Comparison of ENCODE assay signal across 11 cellular contexts in genomic region chr22:24153353-24153752, GRCh38. TPM values are rescaled to one million over a fixed set of nuclear protein-coding genes. Genes with fewer than 3 reads are reported as not detected.
DNase-seq lines count a peak whose midpoint lies in the region; ATAC-seq, FAIRE-seq and TF ChIP-seq lines count a peak whose summit lies in the region.
"Had no signal": no experiment of that assay in that cellular context is flagged by ENCODE, and none has a peak within 500 bp of the region (broad histone marks: within the 10 kb centered on the region; RNA-seq: fewer than 3 reads in every experiment).

No MANE protein-coding gene starts in this region.

- peaks cover 26 to 38% of the 10 kb centered on the region in 2 experiments; a peak in 4 of 5 replicates for H3K36me3 ChIP-seq in HepG2 (replicated peaks in 1 of 2; ENCODE audit: control insufficient read depth in 1 of 2, insufficient read depth in 2 of 2, low read length in 2 of 2)
- no peaks in the 10 kb centered on the region for H3K36me3 ChIP-seq in right lobe of liver
- no peaks in the 10 kb centered on the region for H3K36me3 ChIP-seq in upper lobe of left lung

- FAIRE-seq in HepG2 (lab: Jason Lieb, UNC), result no peak
- FAIRE-seq: GM12878, K562 had no signal

- no peak overlapping the region for H3K4me2 ChIP-seq in HepG2 (ENCODE audit: low read depth, low read length)

- intact Hi-C loops in HepG2 (cut with micrococcal nuclease; ENCODE audit: unreplicated experiment), result no loop called here
- intact Hi-C loops in right lobe of liver (cut with DNase I), result no loop called here

- H3K27me3 Mint-ChIP-seq in effector memory CD8-positive, alpha-beta T cell, result no peaks in the 10 kb centered on the region

- TF ChIP-seq POLR2A in HepG2 (IDR thresholded peaks at IDR 0.05; ENCODE audit: insufficient read depth in 1 of 2, low read depth in 2 of 2, low read length in 2 of 2) (no peak), right lobe of liver (IDR thresholded peaks at IDR 0.05) (no peak), upper lobe of left lung (IDR thresholded peaks at IDR 0.05) (no peak)

- H2AFZ ChIP-seq in HepG2 (ENCODE audit: low read length), result no peak overlapping the region

- DNase-seq in HepG2 (ENCODE audit: low spot score) (no peak), right lobe of liver (no peak), upper lobe of left lung (peak in 1 of 2 donors; percentile 55), kidney glomerular epithelial cell (lab: John Stamatoyannopoulos, UW) (no peak)
- peak; percentile 33 for DNase-seq in activated CD4-positive, alpha-beta T cell treated with anti-CD3 and anti-CD28 coated beads for 48 hours
- DNase-seq in effector memory CD8-positive, alpha-beta T cell, result peak; percentile 29 to 52 (median 37)

- no peaks in the 10 kb centered on the region for H3K79me2 ChIP-seq in HepG2 (ENCODE audit: insufficient read depth, low read length)

- H3K4me3 Mint-ChIP-seq in effector memory CD8-positive, alpha-beta T cell, result peak overlapping the region; percentile 95 to 97

- TF ChIP-seq EP300 in HepG2 (IDR thresholded peaks at IDR 0.05; ENCODE audit: low read depth in 2 of 2, low read length in 2 of 2), result no peak
- no peak for TF ChIP-seq EP300 in HepG2 (CRISPR knock-in tag; IDR thresholded peaks at IDR 0.05; ENCODE audit: borderline replicate concordance)
- no peak for TF ChIP-seq EP300 in upper lobe of left lung (IDR thresholded peaks at IDR 0.05)

- peaks cover 52 to 55% of the 10 kb centered on the region in 2 donors for H3K4me1 Mint-ChIP-seq in effector memory CD8-positive, alpha-beta T cell (ENCODE audit: low read depth in 2 of 2)

- H3K27ac Mint-ChIP-seq in effector memory CD8-positive, alpha-beta T cell, result peak overlapping the region; percentile 94 to 97

- H4K20me1 ChIP-seq in HepG2 (ENCODE audit: insufficient read depth, low read length), result peaks cover 4% of the 10 kb centered on the region; the same call in 1 of the 2 replicates

- no TSS peak for BruUV-seq in HepG2 (replicated peaks; lab: Mats Ljungman, UMichigan)

- H3K9me3 ChIP-seq in HepG2 (ENCODE audit: low read length) (no peaks in the 10 kb centered on the region), right lobe of liver (no peaks in the 10 kb centered on the region), upper lobe of left lung (no peaks in the 10 kb centered on the region)

- no peak overlapping the region for H3K27ac ChIP-seq in HepG2 (ENCODE audit: extremely low read length, insufficient read depth, low read length)
- peak overlapping the region in 1 of 3 donors; percentile 24 for H3K27ac ChIP-seq in right lobe of liver
- H3K27ac ChIP-seq in upper lobe of left lung, result peak overlapping the region; percentile 20 to 90 (median 68)

- TF ChIP-seq RAD21 in HepG2 (CRISPR knock-in tag; IDR thresholded peaks at IDR 0.05), result no peak

- H3K9ac ChIP-seq in HepG2 (ENCODE audit: insufficient read depth, low read depth, low read length), result no peak overlapping the region

- TF ChIP-seq CTCF in HepG2 (CRISPR knock-in tag; IDR thresholded peaks at IDR 0.05), result no peak
- no peak for TF ChIP-seq CTCF in right lobe of liver (IDR thresholded peaks at IDR 0.05)
- no peak for TF ChIP-seq CTCF in upper lobe of left lung (IDR thresholded peaks at IDR 0.05)

- H3K4me1 ChIP-seq in HepG2 (ENCODE audit: insufficient read depth, low read length) (peaks cover 49% of the 10 kb centered on the region), right lobe of liver (peaks cover 0 to 9% (median 2%) of the 10 kb centered on the region in 4 donors), upper lobe of left lung (peaks cover 44 to 64% (median 60%) of the 10 kb centered on the region in 4 donors)

- CTCF ChIA-PET in HepG2 (lab: Yijun Ruan, JAX; ENCODE audit: low intra/inter-chr PET ratio, low total read pairs), result no interaction called here

- in situ Hi-C loops in HepG2 (cut with HindIII; ENCODE audit: extremely low pct_ligation_motif_present, low pct_unique_long_range_greater_than_20kb), result no loop called here

- no peaks in the 10 kb centered on the region for H3K9me3 Mint-ChIP-seq in effector memory CD8-positive, alpha-beta T cell

- H3K27me3 ChIP-seq in HepG2 (ENCODE audit: control insufficient read depth in 1 of 2, insufficient read depth in 2 of 2, low read length in 2 of 2), result no peaks in the 10 kb centered on the region; a peak in 1 of 5 replicates
- H3K27me3 ChIP-seq in right lobe of liver, result no peaks in the 10 kb centered on the region
- no peaks in the 10 kb centered on the region for H3K27me3 ChIP-seq in upper lobe of left lung

- WGBS in HepG2 (ENCODE audit: low lambda C conversion rate), result 72% methylated on average over 2 of the region's 3 CpGs
- WGBS in right lobe of liver (ENCODE audit: insufficient coverage, low coverage, low lambda C conversion rate, missing lambda C conversion rate), result no CpG with 5 or more reads among the region's 3 CpGs
- 43 to 47% methylated on average over 3 of the region's 3 CpGs for WGBS in upper lobe of left lung, 2 donors

- no peak overlapping the region for H3K4me3 ChIP-seq in HepG2 (replicated peaks in 1 of 3; ENCODE audit: insufficient read depth in 1 of 3, low read depth in 2 of 3, low read length in 3 of 3)
- H3K4me3 ChIP-seq in right lobe of liver, result no peak overlapping the region
- no peak overlapping the region for H3K4me3 ChIP-seq in upper lobe of left lung
- H3K4me3 ChIP-seq: GM12878, K562 had no signal

- POLR2A ChIA-PET in HepG2 (lab: Yijun Ruan, JAX), result no interaction called here

- peaks cover 32% of the 10 kb centered on the region for H3K36me3 Mint-ChIP-seq in effector memory CD8-positive, alpha-beta T cell (ENCODE audit: insufficient read depth)

- ATAC-seq in HepG2 (no peak), right lobe of liver (no peak), upper lobe of left lung (ENCODE audit: low FRiP score in 2 of 2) (no peak), GM18502 (IDR thresholded peaks at IDR 0.05; ENCODE audit: poor library complexity, unreplicated experiment) (no peak), GM19324 (IDR thresholded peaks at IDR 0.05; ENCODE audit: low FRiP score, unreplicated experiment) (no peak)
- ATAC-seq in effector memory CD8-positive, alpha-beta T cell (replicated peaks), result peak; percentile 9
- ATAC-seq: GM12878, HCT116, K562 had no signal

TF ChIP-seq in HepG2, 621 proteins besides CTCF, POLR2A, EP300 and RAD21 (continues in another document):
- no peak for TF ChIP-seq ZNF350 (CRISPR knock-in tag; IDR thresholded peaks at IDR 0.05; ENCODE audit: borderline replicate concordance, low read depth)
- no peak for TF ChIP-seq U2AF1 (optimal IDR thresholded peaks at IDR 0.05; ENCODE audit: low read depth, low read length)
- TF ChIP-seq SRSF9 (IDR thresholded peaks at IDR 0.05; ENCODE audit: borderline replicate concordance, insufficient read depth, low read depth, low read length, poor library complexity, severe bottlenecking), result no peak
- TF ChIP-seq, protein P1, sequence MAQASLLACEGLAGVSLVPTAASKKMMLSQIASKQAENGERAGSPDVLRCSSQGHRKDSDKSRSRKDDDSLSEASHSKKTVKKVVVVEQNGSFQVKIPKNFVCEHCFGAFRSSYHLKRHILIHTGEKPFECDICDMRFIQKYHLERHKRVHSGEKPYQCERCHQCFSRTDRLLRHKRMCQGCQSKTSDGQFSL (CRISPR knock-in tag; IDR thresholded peaks at IDR 0.05), result no peak
- TF ChIP-seq, protein P2, sequence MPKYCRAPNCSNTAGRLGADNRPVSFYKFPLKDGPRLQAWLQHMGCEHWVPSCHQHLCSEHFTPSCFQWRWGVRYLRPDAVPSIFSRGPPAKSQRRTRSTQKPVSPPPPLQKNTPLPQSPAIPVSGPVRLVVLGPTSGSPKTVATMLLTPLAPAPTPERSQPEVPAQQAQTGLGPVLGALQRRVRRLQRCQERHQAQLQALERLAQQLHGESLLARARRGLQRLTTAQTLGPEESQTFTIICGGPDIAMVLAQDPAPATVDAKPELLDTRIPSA (CRISPR knock-in tag; IDR thresholded peaks at IDR 0.05; ENCODE audit: borderline replicate concordance), result no peak
- TF ChIP-seq ZBTB7A (CRISPR knock-in tag; IDR thresholded peaks at IDR 0.05), result no peak
- TF ChIP-seq ETV5 (CRISPR knock-in tag; IDR thresholded peaks at IDR 0.05; ENCODE audit: borderline replicate concordance), result peak; percentile 13; the same call in 1 of the 2 replicates
- TF ChIP-seq SPEN (CRISPR knock-in tag; IDR thresholded peaks at IDR 0.05; ENCODE audit: low read depth), result no peak
- no peak for TF ChIP-seq PTBP1 (IDR thresholded peaks at IDR 0.05; ENCODE audit: low read depth, low read length, poor library complexity, severe bottlenecking)
- no peak for TF ChIP-seq FOXA1 (IDR thresholded peaks at IDR 0.05)
- 0 out of 2 replicates have a peak, but pooled peaks have one; percentile 59 for TF ChIP-seq FOXA1 (CRISPR knock-in tag; IDR thresholded peaks at IDR 0.05)
- TF ChIP-seq MYNN (CRISPR knock-in tag; IDR thresholded peaks at IDR 0.05; ENCODE audit: low read depth), result no peak
- no peak for TF ChIP-seq SMAD3 (CRISPR knock-in tag; IDR thresholded peaks at IDR 0.05)

RNA-seq across cellular contexts. Expression of gene SUSD2, which starts 27.9 kb away (rescaled TPM):
- total RNA-seq in HepG2 (2016; rRNA removed; fragmentation: Illumina TruSeq; extraction: Trizol) (0.94 and 2.1 TPM in 2 replicates), right lobe of liver (1 to 10 TPM in 4 of 6 experiments, under 1 TPM in 2; 0.61 to 6.8 (median 2.0) TPM), upper lobe of left lung (100 to 1,000 TPM; 191 to 645 (median 348) TPM)
- total RNA-seq in HepG2 (2016; cell fraction: cytosol; rRNA removed; fragmentation: Illumina TruSeq; extraction: Trizol; ENCODE audit: low read depth), result 0.20 and 0.44 TPM in 2 replicates
- 0.64 and 2.1 TPM in 2 replicates for total RNA-seq in HepG2 (2016; cell fraction: insoluble cytoplasmic fraction; rRNA removed; fragmentation: Illumina TruSeq; extraction: Trizol)
- total RNA-seq in HepG2 (2016; cell fraction: membrane; rRNA removed; fragmentation: Illumina TruSeq; extraction: Trizol), result 0.48 and 0.49 TPM in 2 replicates
- total RNA-seq in HepG2 (2016; cell fraction: nucleus; rRNA removed; fragmentation: Illumina TruSeq; extraction: Trizol), result 3.6 and 3.8 TPM in 2 replicates
- polyA plus RNA-seq in HepG2 (2011; rRNA removed), result 11.0 and 12.7 TPM in 2 replicates
- 3.8 and 6.5 TPM in 2 replicates for polyA plus RNA-seq in HepG2 (2011; cell fraction: cytosol; rRNA removed)
- 12.4 and 16.2 TPM in 2 replicates for polyA plus RNA-seq in HepG2 (2011; cell fraction: nucleus; rRNA removed)
- 2.7 and 4.1 TPM in 2 replicates for polyA plus RNA-seq in HepG2 (2012)
- polyA plus RNA-seq in HepG2 (2016; cell fraction: cytosol; fragmentation: Illumina TruSeq; extraction: Trizol; ENCODE audit: low read depth), result 0.27 and 0.36 TPM in 2 replicates
- polyA plus RNA-seq in HepG2 (2016; cell fraction: insoluble cytoplasmic fraction; fragmentation: Illumina TruSeq; extraction: Trizol; ENCODE audit: low read depth), result 1.3 and 1.8 TPM in 2 replicates
- 0.41 and 0.74 TPM in 2 replicates for polyA plus RNA-seq in HepG2 (2016; cell fraction: membrane; fragmentation: Illumina TruSeq; extraction: Trizol; ENCODE audit: low read depth)
- polyA plus RNA-seq in HepG2 (2016; cell fraction: nucleus; fragmentation: Illumina TruSeq; extraction: Trizol; ENCODE audit: insufficient read depth, low read depth), result 8.0 and 8.7 TPM in 2 replicates
- 0.77 and 15.6 TPM in 2 replicates for polyA minus RNA-seq in HepG2 (2011; rRNA and poly(A)+ RNA removed; ENCODE audit: low replicate concordance)
- 5.4 and 6.8 TPM in 2 replicates for polyA minus RNA-seq in HepG2 (2011; cell fraction: cytosol; rRNA and poly(A)+ RNA removed)
- polyA minus RNA-seq in HepG2 (2011; cell fraction: nucleus; rRNA and poly(A)+ RNA removed), result 4.4 and 4.6 TPM in 2 replicates

Comparison
In these comparisons a context has a peak if more than half of its experiments do, and no peak if none do; other contexts are left out.
1. DNase-seq: peak in activated CD4-positive, alpha-beta T cell treated with anti-CD3 and anti-CD28 coated beads for 48 hours (single experiment) and effector memory CD8-positive, alpha-beta T cell (3 of 3); none in HepG2 (single experiment), right lobe of liver (0 of 3) and kidney glomerular epithelial cell (single experiment).
2. RNA of gene SUSD2, which starts 27.9 kb away (total RNA-seq): 191 to 645 TPM in upper lobe of left lung; 0.61 to 6.8 TPM in right lobe of liver and 0.20 to 3.8 TPM in HepG2; every median in the first group is over 10 times any median in the second.